7 cellular contexts compared by ENCODE assay signal in genomic region chr1:54888080-54888733, GRCh38. TPM values are rescaled to one million over a fixed set of nuclear protein-coding genes. Genes with fewer than 3 reads are reported as not detected.
DNase-seq lines count a peak whose midpoint lies in the region; ATAC-seq and TF ChIP-seq lines count a peak whose summit lies in the region.

No MANE protein-coding gene starts in this region.

- peaks cover 2% of the 10 kb centered on the region for H3K36me3 Mint-ChIP-seq in progenitor cell of endocrine pancreas (ENCODE audit: insufficient read depth)

- H3K4me3 ChIP-seq in HCT116 (replicated peaks in 1 of 2; ENCODE audit: low read depth in 1 of 2, low read length in 2 of 2) (peak overlapping the region; percentile 85 to 93), OCI-LY1 (ENCODE audit: low read depth, low read length, poor library complexity, severe bottlenecking) (peak overlapping the region; percentile 77), epithelial cell of proximal tubule (ENCODE audit: low read depth, low read length) (peak overlapping the region; percentile 93)

- no peak overlapping the region; the same call in 1 of the 2 replicates for H3K27ac ChIP-seq in HCT116 (ENCODE audit: low read depth, low read length)
- no peak overlapping the region for H3K27ac ChIP-seq in OCI-LY1 (ENCODE audit: low read depth, low read length, poor library complexity, severe bottlenecking)

- POLR2A ChIA-PET in HCT116 (lab: Charles Lee), result no interaction called here

- H3K4me3 Mint-ChIP-seq in progenitor cell of endocrine pancreas (ENCODE audit: low read depth), result peak overlapping the region; percentile 93

- H3K36me3 ChIP-seq in HCT116 (ENCODE audit: control insufficient read depth in 1 of 2, insufficient read depth in 2 of 2, low read length in 2 of 2), result peaks cover 0 to 13% of the 10 kb centered on the region in 2 experiments; a peak in 1 of 4 replicates
- H3K36me3 ChIP-seq in OCI-LY1 (ENCODE audit: insufficient read depth, low read length), result peaks cover 25% of the 10 kb centered on the region

- H3K27me3 Mint-ChIP-seq in progenitor cell of endocrine pancreas, result peaks cover 5% of the 10 kb centered on the region

- peaks cover 45% of the 10 kb centered on the region for H3K4me1 Mint-ChIP-seq in progenitor cell of endocrine pancreas (ENCODE audit: low read depth)

- DNase-seq in HCT116 (ENCODE audit: low read depth, low spot score) (no peak), epithelial cell of proximal tubule (ENCODE audit: low read depth) (no peak), progenitor cell of endocrine pancreas (ENCODE audit: low spot score, unreplicated experiment) (no peak), ecto neural progenitor cell (ENCODE audit: low spot score) (no peak), NCI-H2227 (lab: John Stamatoyannopoulos, UW; ENCODE audit: unreplicated experiment) (no peak)

- intact Hi-C loops in HCT116 (cut with micrococcal nuclease), result no loop called here

- peak overlapping the region; percentile 77 for H3K4me2 ChIP-seq in HCT116 (ENCODE audit: low read length)
- peak overlapping the region; percentile 90 for H3K4me2 ChIP-seq in OCI-LY1 (ENCODE audit: low read length)

- H3K9me3 Mint-ChIP-seq in progenitor cell of endocrine pancreas (ENCODE audit: low read depth), result no peaks in the 10 kb centered on the region

- ATAC-seq in HCT116 (no peak), GM18858 (IDR thresholded peaks at IDR 0.05; ENCODE audit: unreplicated experiment) (no peak)

- BruUV-seq in HCT116 (replicated peaks; lab: Mats Ljungman, UMichigan), result no TSS peak

- H4K20me1 ChIP-seq in HCT116 (ENCODE audit: insufficient read depth) (no peaks in the 10 kb centered on the region), OCI-LY1 (ENCODE audit: insufficient read depth, low read length) (no peaks in the 10 kb centered on the region)

- no peak for TF ChIP-seq RAD21 in HCT116 (IDR thresholded peaks at IDR 0.05; ENCODE audit: low read depth)

- H3F3A ChIP-seq in OCI-LY1 (ENCODE audit: insufficient read depth, low read length), result no peaks in the 10 kb centered on the region

- no peaks in the 10 kb centered on the region for H3K27me3 ChIP-seq in HCT116 (ENCODE audit: insufficient read depth, low read length)
- H3K27me3 ChIP-seq in OCI-LY1 (ENCODE audit: insufficient read depth, low read length), result no peaks in the 10 kb centered on the region

- H2AFZ ChIP-seq in HCT116 (ENCODE audit: low read depth, low read length, poor library complexity, severe bottlenecking) (no peak overlapping the region), OCI-LY1 (ENCODE audit: low read length) (no peak overlapping the region)

- RAD21 ChIA-PET in HCT116 (lab: Charles Lee; ENCODE audit: low non-redundant PET in 1 of 2, low total read pairs in 2 of 2, uncharacterized antibody in 2 of 2, unreplicated experiment in 2 of 2), result no interaction called here

- H3K27ac Mint-ChIP-seq in progenitor cell of endocrine pancreas, result peak overlapping the region; percentile 70

- no peak for TF ChIP-seq POLR2A in HCT116 (IDR thresholded peaks at IDR 0.05; ENCODE audit: borderline replicate concordance, extremely low read depth, insufficient read depth, insufficient read length)

- peak overlapping the region; percentile 71; the same call in 1 of the 2 replicates for H3K9ac ChIP-seq in HCT116 (ENCODE audit: low read length)
- peak overlapping the region; percentile 82; the same call in 1 of the 2 replicates for H3K9ac ChIP-seq in OCI-LY1 (ENCODE audit: low read length)

- H3K4me1 ChIP-seq in HCT116 (ENCODE audit: control insufficient read depth in 1 of 2, insufficient read depth in 2 of 2, low read length in 2 of 2), result peaks cover 10 to 39% of the 10 kb centered on the region in 2 experiments; a peak in 3 of 4 replicates
- H3K4me1 ChIP-seq in OCI-LY1 (ENCODE audit: insufficient read depth, low read length, severe bottlenecking), result peaks cover 36% of the 10 kb centered on the region

- no peak for TF ChIP-seq CTCF in HCT116 (IDR thresholded peaks at IDR 0.05 in 2 of 3, conservative IDR thresholded peaks at IDR 0.05 in 1 of 3; ENCODE audit: borderline replicate concordance in 1 of 3, insufficient read depth in 1 of 3, low read depth in 2 of 3, low read length in 2 of 3)
- TF ChIP-seq CTCF in OCI-LY1 (IDR thresholded peaks at IDR 0.05; ENCODE audit: low read length), result no peak
- TF ChIP-seq CTCF in epithelial cell of proximal tubule (conservative IDR thresholded peaks at IDR 0.05; ENCODE audit: low read depth, low read length), result no peak
- TF ChIP-seq CTCF in progenitor cell of endocrine pancreas (IDR thresholded peaks at IDR 0.05; ENCODE audit: unreplicated experiment), result no peak

- H3K9me2 ChIP-seq in HCT116 (ENCODE audit: insufficient read depth) (no peaks in the 10 kb centered on the region), OCI-LY1 (ENCODE audit: low read depth, low read length) (no peaks in the 10 kb centered on the region)

- H3K9me3 ChIP-seq in HCT116 (ENCODE audit: control insufficient read depth in 1 of 2, insufficient read depth in 1 of 2, low read depth in 1 of 2, low read length in 2 of 2) (no peaks in the 10 kb centered on the region), OCI-LY1 (ENCODE audit: low read length) (no peaks in the 10 kb centered on the region)

- CTCF ChIA-PET in HCT116 (lab: Charles Lee), result interaction anchor here (2.8 kb wide), 1 partner anchor 134 kb away, joined by 13 read pairs; no protein-coding TSS in a partner anchor

- H3K79me2 ChIP-seq in HCT116 (ENCODE audit: insufficient read depth, low read length) (peaks cover 33% of the 10 kb centered on the region), OCI-LY1 (ENCODE audit: insufficient read depth, low read length) (peaks cover 36% of the 10 kb centered on the region)

TF ChIP-seq in HCT116, 20 proteins besides CTCF, POLR2A, EP300 and RAD21 (continues in another document):
- TF ChIP-seq SP1 (IDR thresholded peaks at IDR 0.05; ENCODE audit: low read depth), result no peak
- TF ChIP-seq EGR1 (IDR thresholded peaks at IDR 0.05; ENCODE audit: low read depth), result no peak
- no peak for TF ChIP-seq ATF3 (IDR thresholded peaks at IDR 0.05)
- no peak for TF ChIP-seq SIN3A (IDR thresholded peaks at IDR 0.05; ENCODE audit: low read depth)
- TF ChIP-seq EZH2phosphoT487 (IDR thresholded peaks at IDR 0.05; ENCODE audit: borderline replicate concordance), result no peak
- no peak for TF ChIP-seq REST (IDR thresholded peaks at IDR 0.05; ENCODE audit: low read depth)
- no peak for TF ChIP-seq MAX (IDR thresholded peaks at IDR 0.05)
- no peak for TF ChIP-seq FOSL1 (IDR thresholded peaks at IDR 0.05; ENCODE audit: low read depth)
- TF ChIP-seq SRF (IDR thresholded peaks at IDR 0.05; ENCODE audit: low read depth), result no peak
- TF ChIP-seq CBX3 (IDR thresholded peaks at IDR 0.05; ENCODE audit: low read depth), result no peak
- TF ChIP-seq EZH2 (IDR thresholded peaks at IDR 0.05), result no peak
- TF ChIP-seq TCF7L2 (IDR thresholded peaks at IDR 0.05; ENCODE audit: borderline replicate concordance, extremely low read depth, insufficient read depth, insufficient read length), result no peak
- no peak for TF ChIP-seq JUND (IDR thresholded peaks at IDR 0.05)
- TF ChIP-seq CEBPB (IDR thresholded peaks at IDR 0.05; ENCODE audit: low read depth), result no peak
- TF ChIP-seq YY1 (IDR thresholded peaks at IDR 0.05; ENCODE audit: extremely low read depth, insufficient replicate concordance, low read depth, low read length), result no peak
- no peak for TF ChIP-seq ZFX (IDR thresholded peaks at IDR 0.05)

RNA-seq across cellular contexts. Expression of gene DHCR24, which starts 1.2 kb away (rescaled TPM):
- total RNA-seq in HCT116 (2021; ENCODE audit: unreplicated experiment) (132 TPM), epithelial cell of proximal tubule (258 and 494 TPM in 2 replicates), progenitor cell of endocrine pancreas (217 and 229 TPM in 2 replicates)
- 78.0 and 91.8 TPM in 2 replicates for polyA plus RNA-seq in HCT116 (2012)
